ENCODE assay signal across 21 cellular contexts in the genomic region with DNA sequence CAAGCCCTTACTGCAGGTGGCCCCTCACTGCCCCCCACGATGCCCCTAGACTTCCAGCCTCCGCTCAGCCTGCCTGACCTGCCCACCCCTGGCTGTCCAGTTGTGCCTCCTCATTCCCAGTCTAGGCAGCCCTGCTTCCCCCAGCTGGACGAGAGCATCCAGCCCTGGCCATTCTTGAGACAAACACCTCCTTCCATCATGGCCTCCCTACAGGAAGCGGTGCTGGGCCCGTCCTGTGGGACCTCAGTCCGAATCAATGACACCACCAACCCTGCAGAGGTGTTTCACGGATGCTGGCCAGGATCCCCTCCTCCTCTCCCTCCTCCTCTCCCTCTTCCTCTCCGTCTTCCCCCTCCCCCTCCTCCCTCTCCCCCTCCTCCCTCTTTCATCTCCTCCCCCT. TPM values are rescaled to one million over a fixed set of nuclear protein-coding genes. Genes with fewer than 3 reads are reported as not detected.
DNase-seq lines count a peak whose midpoint lies in the region; ATAC-seq and TF ChIP-seq lines count a peak whose summit lies in the region.
"Had no signal": no experiment of that assay in that cellular context is flagged by ENCODE, and none has a peak within 500 bp of the region (broad histone marks: within the 10 kb centered on the region; RNA-seq: fewer than 3 reads in every experiment).

No MANE protein-coding gene starts in this region.

- TF ChIP-seq POLR2A in esophagus squamous epithelium (IDR thresholded peaks at IDR 0.05): no peak

- H3K27me3 Mint-ChIP-seq in activated CD4-positive, alpha-beta T cell treated with anti-CD3 and anti-CD28 coated beads for 36 hours: no peaks in the 10 kb centered on the region

- H3K9me3 ChIP-seq in esophagus squamous epithelium: no peaks in the 10 kb centered on the region
- H3K9me3 ChIP-seq in skeletal muscle tissue (ENCODE audit: control insufficient read depth in 3 of 3, low read length in 3 of 3): no peaks in the 10 kb centered on the region
- H3K9me3 ChIP-seq in HAP-1: no peaks in the 10 kb centered on the region
- H3K9me3 ChIP-seq: body of pancreas had no signal

- TF ChIP-seq CTCF in VCaP (conservative IDR thresholded peaks at IDR 0.05) (no peak), esophagus squamous epithelium (IDR thresholded peaks at IDR 0.05) (no peak), foreskin fibroblast (IDR thresholded peaks at IDR 0.05; ENCODE audit: low read depth, low read length) (no peak)

- no peak overlapping the region for H3K27ac Mint-ChIP-seq in activated CD4-positive, alpha-beta T cell treated with anti-CD3 and anti-CD28 coated beads for 36 hours
- H3K27ac Mint-ChIP-seq: activated T-cell treated with anti-CD3 and anti-CD28 coated beads, Interleukin-2, amount 50 U/mL, for 72 hours; CD8-positive, alpha-beta T cell; stimulated activated naive B cell treated with anti-CD40 and anti-IgM and Interleukin-4, amounts not matched to agents 10 μg/mL and 1 μg/mL and 100 μg/mL, for 72 hours had no signal

- in situ Hi-C loops in HAP-1 (cut with MboI; ENCODE audit: low sequenced_read_pairs): no loop called here

- H3K4me3 ChIP-seq in H7 (ENCODE audit: insufficient read depth, low read depth, low read length) (no peak overlapping the region), esophagus squamous epithelium (no peak overlapping the region), skeletal muscle tissue (ENCODE audit: low read length in 3 of 3) (no peak overlapping the region), foreskin fibroblast (ENCODE audit: low read depth in 1 of 2, low read length in 2 of 2) (no peak overlapping the region), HAP-1 (no peak overlapping the region)
- H3K4me3 ChIP-seq: body of pancreas had no signal

- no peak for ATAC-seq in activated CD4-positive, alpha-beta T cell treated with anti-CD3 and anti-CD28 coated beads for 36 hours
- ATAC-seq: activated T-cell treated with anti-CD3 and anti-CD28 coated beads, Interleukin-2, amount 50 U/mL, for 72 hours; body of pancreas; CD8-positive, alpha-beta T cell; stimulated activated naive B cell treated with anti-CD40 and anti-IgM and Interleukin-4, amounts not matched to agents 10 μg/mL and 1 μg/mL and 100 μg/mL, for 72 hours had no signal

- CTCF ChIA-PET in activated CD4-positive, alpha-beta T cell treated with anti-CD3 and anti-CD28 coated beads for 36 hours (lab: Charles Lee): interaction anchor here (1.1 kb wide), 1 partner anchor 10 kb away, joined by 3 read pairs; no protein-coding TSS in a partner anchor

- no peaks in the 10 kb centered on the region for H3K36me3 Mint-ChIP-seq in activated CD4-positive, alpha-beta T cell treated with anti-CD3 and anti-CD28 coated beads for 36 hours (ENCODE audit: low read depth)
- H3K36me3 Mint-ChIP-seq: CD8-positive, alpha-beta T cell; naive thymus-derived CD4-positive, alpha-beta T cell; stimulated activated naive B cell treated with anti-CD40 and anti-IgM and Interleukin-4, amounts not matched to agents 10 μg/mL and 1 μg/mL and 100 μg/mL, for 72 hours had no signal

- H3K4me1 ChIP-seq in esophagus squamous epithelium (peaks cover 16 to 51% (median 20%) of the 10 kb centered on the region in 3 donors), skeletal muscle tissue (ENCODE audit: control insufficient read depth in 3 of 3, insufficient read depth in 3 of 3, low read length in 3 of 3) (peaks cover 9 to 26% (median 19%) of the 10 kb centered on the region in 3 donors), HAP-1 (peaks cover 9% of the 10 kb centered on the region)

- H3K4me3 Mint-ChIP-seq in activated CD4-positive, alpha-beta T cell treated with anti-CD3 and anti-CD28 coated beads for 36 hours: no peak overlapping the region
- H3K4me3 Mint-ChIP-seq: activated T-cell treated with anti-CD3 and anti-CD28 coated beads, Interleukin-2, amount 50 U/mL, for 72 hours; CD8-positive, alpha-beta T cell; naive thymus-derived CD4-positive, alpha-beta T cell; stimulated activated naive B cell treated with anti-CD40 and anti-IgM and Interleukin-4, amounts not matched to agents 10 μg/mL and 1 μg/mL and 100 μg/mL, for 72 hours had no signal

- WGBS in esophagus squamous epithelium, 2 donors: 81 to 83% methylated on average over 8 of the region's 8 CpGs

- POLR2A ChIA-PET in activated CD4-positive, alpha-beta T cell treated with anti-CD3 and anti-CD28 coated beads for 36 hours (lab: Charles Lee): no interaction called here

- intact Hi-C loops in esophagus squamous epithelium (cut with DNase I): no loop called here
- intact Hi-C loops in activated CD4-positive, alpha-beta T cell treated with anti-CD3 and anti-CD28 coated beads for 36 hours (cut with DNase I, micrococcal nuclease): no loop called here

- H3K36me3 ChIP-seq in H7 (replicated peaks; ENCODE audit: control insufficient read depth, insufficient read depth, low read length) (no peaks in the 10 kb centered on the region), esophagus squamous epithelium (no peaks in the 10 kb centered on the region), skeletal muscle tissue (ENCODE audit: control insufficient read depth in 3 of 3, insufficient read depth in 3 of 3, low read length in 3 of 3) (no peaks in the 10 kb centered on the region), HAP-1 (replicated peaks) (no peaks in the 10 kb centered on the region)

- H3K9me3 Mint-ChIP-seq in activated CD4-positive, alpha-beta T cell treated with anti-CD3 and anti-CD28 coated beads for 36 hours (ENCODE audit: low read depth): no peaks in the 10 kb centered on the region
- H3K9me3 Mint-ChIP-seq: activated T-cell treated with anti-CD3 and anti-CD28 coated beads, Interleukin-2, amount 50 U/mL, for 72 hours; CD8-positive, alpha-beta T cell; naive thymus-derived CD4-positive, alpha-beta T cell; stimulated activated naive B cell treated with anti-CD40 and anti-IgM and Interleukin-4, amounts not matched to agents 10 μg/mL and 1 μg/mL and 100 μg/mL, for 72 hours had no signal

- DNase-seq in H7 (peak; percentile 55), esophagus squamous epithelium (lab: John Stamatoyannopoulos, UW) (no peak), foreskin fibroblast (no peak), NCI-H1694 treated with DMSO at 0.1 percent for 48 hours (lab: John Stamatoyannopoulos, UW) (no peak), HAP-1 (ENCODE audit: low spot score in 2 of 2) (no peak)
- DNase-seq in activated CD4-positive, alpha-beta T cell treated with anti-CD3 and anti-CD28 coated beads for 36 hours: no peak
- DNase-seq: activated naive CD4-positive, alpha-beta T cell treated with anti-CD3 and anti-CD28 coated beads, Interleukin-2, amount 50 U/mL, for 16 hours; activated T-cell treated with anti-CD3 and anti-CD28 coated beads, Interleukin-2, amount 50 U/mL, for 72 hours; CD8-positive, alpha-beta T cell; DMS79 treated with DMSO at 0.1 percent for 48 hours; GOT3; naive thymus-derived CD4-positive, alpha-beta T cell; NCI-H1436; NCI-H2171 treated with DMSO at 0.1 percent for 48 hours; NCI-H69; stimulated activated CD4-positive, alpha-beta T cell treated with anti-CD3 and anti-CD28 coated beads, Interleukin-1b, Interleukin-23, amount 100 ng/mL, for 48 hours; stimulated activated naive B cell treated with anti-CD40 and anti-IgM and Interleukin-4, amounts not matched to agents 10 μg/mL and 1 μg/mL and 100 μg/mL, for 72 hours had no signal

- H3K27ac ChIP-seq in VCaP (peak overlapping the region; percentile 18; the same call in 1 of the 2 replicates), esophagus squamous epithelium (peak overlapping the region; percentile 12 to 85 (median 63)), skeletal muscle tissue (ENCODE audit: low read depth, low read length) (peak overlapping the region; percentile 20)
- H3K27ac ChIP-seq: parathyroid adenoma had no signal

- H3K27me3 ChIP-seq in H7 (ENCODE audit: control insufficient read depth, insufficient read depth, low read length) (no peaks in the 10 kb centered on the region), esophagus squamous epithelium (peaks cover 0 to 12% (median 0%) of the 10 kb centered on the region in 4 donors), skeletal muscle tissue (ENCODE audit: control insufficient read depth in 3 of 3, insufficient read depth in 3 of 3, low read length in 3 of 3) (no peaks in the 10 kb centered on the region), HAP-1 (ENCODE audit: low read depth) (no peaks in the 10 kb centered on the region)
- H3K27me3 ChIP-seq: body of pancreas had no signal

- H3K4me1 Mint-ChIP-seq in activated CD4-positive, alpha-beta T cell treated with anti-CD3 and anti-CD28 coated beads for 36 hours: no peaks in the 10 kb centered on the region

- H3K9ac ChIP-seq in skeletal muscle tissue (ENCODE audit: low read depth in 1 of 3, low read length in 3 of 3): no peak overlapping the region
- H3K9ac ChIP-seq: parathyroid adenoma had no signal

RNA-seq across cellular contexts. Expression of a gene that starts 28.3 kb away (rescaled TPM):
- 3.8 and 4.2 TPM in 2 replicates for total RNA-seq in H7 (2014; rRNA removed; shearing (Covaris generic))
- total RNA-seq in esophagus squamous epithelium (1 to 10 TPM in 3 of 4 donors, under 1 TPM in 1; 0.32 to 3.9 (median 2.1) TPM), skeletal muscle tissue (1.0 TPM)
- under 1 TPM; 0.56 to 0.57 TPM for total RNA-seq in activated CD4-positive, alpha-beta T cell treated with anti-CD3 and anti-CD28 coated beads for 36 hours

RNA-seq across cellular contexts. Expression of a gene that starts 29.0 kb away (rescaled TPM):
- total RNA-seq in H7 (2014; rRNA removed; shearing (Covaris generic)): 81.8 and 95.8 TPM in 2 replicates
- 10 to 100 TPM in 2 of 4 donors, 1 to 10 TPM in 2; 6.4 to 20.2 (median 11.5) TPM for total RNA-seq in esophagus squamous epithelium
- 19.3 TPM for total RNA-seq in skeletal muscle tissue
- total RNA-seq in activated CD4-positive, alpha-beta T cell treated with anti-CD3 and anti-CD28 coated beads for 36 hours: 10 to 100 TPM in 1 of 2 experiments, 1 to 10 TPM in 1; 8.3 to 10.4 TPM

RNA-seq across cellular contexts. Expression of a gene that starts 36.7 kb away (rescaled TPM):
- total RNA-seq in H7 (2014; rRNA removed; shearing (Covaris generic)): 68.4 and 78.4 TPM in 2 replicates
- 10 to 100 TPM; 14.3 to 50.4 (median 28.7) TPM for total RNA-seq in esophagus squamous epithelium
- total RNA-seq in skeletal muscle tissue: 14.1 TPM
- 10 to 100 TPM; 28.4 to 32.8 TPM for total RNA-seq in activated CD4-positive, alpha-beta T cell treated with anti-CD3 and anti-CD28 coated beads for 36 hours
